In genomic region chr7:5535101-5535500, GRCh38 we compare ENCODE assay signal across 2 cellular contexts.
TF ChIP-seq lines count a peak whose summit lies in the region.

No MANE protein-coding gene starts in this region.

TF ChIP-seq in K562, 482 proteins besides CTCF, POLR2A, EP300 and RAD21:
- peak; percentile 65 for TF ChIP-seq ZNF121 (CRISPR knock-in tag; conservative IDR thresholded peaks at IDR 0.05)

TF ChIP-seq in HepG2, 621 proteins besides CTCF, POLR2A, EP300 and RAD21:
- TF ChIP-seq ZNF770 (CRISPR knock-in tag; IDR thresholded peaks at IDR 0.05), result peak; percentile 68; the same call in 1 of the 2 replicates
TF ChIP-seq in HepG2: peak in this region for 1; not testable (repeated sequence) for 620.
